9 cellular contexts compared by ENCODE assay signal in genomic region chr7:56046728-56047445, GRCh38. TPM values are rescaled to one million over a fixed set of nuclear protein-coding genes. Genes with fewer than 3 reads are reported as not detected.
DNase-seq lines count a peak whose midpoint lies in the region; ATAC-seq, FAIRE-seq and TF ChIP-seq lines count a peak whose summit lies in the region.
"Had no signal": no experiment of that assay in that cellular context is flagged by ENCODE, and none has a peak within 500 bp of the region (broad histone marks: within the 10 kb centered on the region; RNA-seq: fewer than 3 reads in every experiment).

No MANE protein-coding gene starts in this region.

- H3K4me3 ChIP-seq in epithelial cell of proximal tubule (ENCODE audit: low read depth, low read length) = no peak overlapping the region

- no peak for TF ChIP-seq CTCF in epithelial cell of proximal tubule (conservative IDR thresholded peaks at IDR 0.05; ENCODE audit: low read depth, low read length)
- TF ChIP-seq CTCF in nephron progenitor cell (IDR thresholded peaks at IDR 0.05) = no peak

- H3K4me3 Mint-ChIP-seq in nephron progenitor cell = no peak overlapping the region

- no peak for FAIRE-seq in GM12892 (lab: Jason Lieb, UNC)

- H3K9me3 Mint-ChIP-seq in nephron progenitor cell = no peaks in the 10 kb centered on the region

- H3K36me3 Mint-ChIP-seq in nephron progenitor cell (ENCODE audit: low read depth) = peaks cover 20% of the 10 kb centered on the region

- no peaks in the 10 kb centered on the region for H3K27me3 Mint-ChIP-seq in nephron progenitor cell (ENCODE audit: low read depth, poor library complexity)

- peak overlapping the region; percentile 12 for H3K27ac Mint-ChIP-seq in nephron progenitor cell

- ATAC-seq in HG03097 (IDR thresholded peaks at IDR 0.05; ENCODE audit: low FRiP score, unreplicated experiment) = no peak

- no peak for TF ChIP-seq POLR2A in GM12892 (IDR thresholded peaks at IDR 0.05; ENCODE audit: low read depth, low read length)

- H3K4me1 Mint-ChIP-seq in nephron progenitor cell = peaks cover 23% of the 10 kb centered on the region

- DNase-seq in AG08395 (ENCODE audit: low spot score) = peak; percentile 66
- DNase-seq in OCI-M2 (lab: John Stamatoyannopoulos, UW; ENCODE audit: unreplicated experiment) = peak; percentile 35
- DNase-seq in epithelial cell of proximal tubule (ENCODE audit: low read depth) = peak; percentile 91
- DNase-seq in nephron progenitor cell = no peak
- no peak for DNase-seq in GM12892 (ENCODE audit: insufficient read length)
- no peak for DNase-seq in NCI-H2029 (lab: John Stamatoyannopoulos, UW)
- DNase-seq in UCSD-AML1 (lab: John Stamatoyannopoulos, UW; ENCODE audit: unreplicated experiment) = no peak
- DNase-seq: NCI-H1930 had no signal

RNA-seq across cellular contexts. Expression of gene PSPH, which starts 4.4 kb away (rescaled TPM):
- 38.6 and 55.2 TPM in 2 replicates for total RNA-seq in epithelial cell of proximal tubule
- 16.2 TPM for polyA plus RNA-seq in GM12892 (2012; ENCODE audit: missing spikeins)

RNA-seq across cellular contexts. Expression of gene CCT6A, which starts 4.7 kb away (rescaled TPM):
- 272 and 308 TPM in 2 replicates for total RNA-seq in epithelial cell of proximal tubule
- 239 TPM for polyA plus RNA-seq in GM12892 (2012; ENCODE audit: missing spikeins)

RNA-seq across cellular contexts. Expression of gene SUMF2, which starts 17.2 kb away (rescaled TPM):
- 72.1 and 102 TPM in 2 replicates for total RNA-seq in epithelial cell of proximal tubule
- 71.8 TPM for polyA plus RNA-seq in GM12892 (2012; ENCODE audit: missing spikeins)

RNA-seq across cellular contexts. Expression of gene PHKG1, which starts 45.9 kb away (rescaled TPM):
- total RNA-seq in epithelial cell of proximal tubule = 0.22 TPM in 1 of 2 replicates, not detected in the other
- 2.1 TPM for polyA plus RNA-seq in GM12892 (2012; ENCODE audit: missing spikeins)

RNA-seq across cellular contexts. Expression of gene CHCHD2, which starts 59.4 kb away (rescaled TPM):
- 664 and 882 TPM in 2 replicates for total RNA-seq in epithelial cell of proximal tubule
- polyA plus RNA-seq in GM12892 (2012; ENCODE audit: missing spikeins) = 515 TPM

Comparison
In these comparisons a context has a peak if more than half of its experiments do, and no peak if none do; other contexts are left out.
1. DNase-seq: peak in AG08395 (single experiment), OCI-M2 (single experiment) and epithelial cell of proximal tubule (single experiment); none in nephron progenitor cell (single experiment), GM12892 (single experiment), NCI-H2029 (single experiment) and UCSD-AML1 (single experiment).